In the genomic region with DNA sequence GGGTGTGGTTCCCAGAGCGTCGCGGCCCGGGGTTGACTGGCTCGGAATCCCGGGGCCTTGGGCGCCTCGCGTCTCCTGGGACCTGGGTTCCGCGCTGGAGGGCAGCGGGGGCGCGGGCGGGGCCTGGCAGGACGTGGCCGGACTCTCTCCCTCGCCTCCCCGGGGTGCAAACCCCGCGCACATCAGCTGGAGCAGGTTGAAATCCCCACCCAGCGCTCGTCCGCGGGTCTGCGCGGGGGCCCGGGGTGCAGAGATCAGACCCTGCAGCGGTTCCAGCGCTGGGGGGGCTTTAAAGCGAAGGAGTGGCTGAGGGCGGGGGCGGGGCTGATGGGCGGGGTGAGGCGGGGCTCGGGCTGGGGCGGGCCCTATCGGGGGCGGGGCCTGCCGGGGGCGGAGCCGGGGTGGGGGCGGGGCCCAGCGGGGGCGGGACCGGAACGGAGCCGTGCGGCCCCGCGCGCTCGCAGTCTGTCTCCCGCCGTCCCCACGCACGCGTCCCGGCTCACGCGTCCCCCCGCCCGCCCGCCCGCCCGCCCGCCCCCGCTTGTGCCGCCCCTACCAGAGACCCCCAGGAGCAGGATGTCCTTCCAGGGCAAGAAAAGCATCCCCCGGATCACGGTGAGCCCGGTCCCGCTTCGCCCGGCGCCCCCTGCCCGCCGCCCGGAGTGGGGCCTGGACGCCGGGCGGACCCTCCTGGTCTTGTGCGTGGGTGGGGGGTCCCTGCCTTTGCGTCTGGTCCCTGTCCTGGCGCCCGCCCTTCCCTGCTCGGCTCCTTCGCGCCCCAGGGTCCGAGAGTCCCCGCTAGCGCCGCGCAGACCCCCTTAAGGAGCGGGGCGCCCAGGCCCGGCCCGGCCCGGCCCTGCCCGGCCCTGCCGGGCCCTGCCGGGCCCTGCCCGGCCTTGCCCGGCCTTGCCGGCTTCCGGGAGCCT, we compare ENCODE assay signal across 8 cellular contexts. TPM values are rescaled to one million over a fixed set of nuclear protein-coding genes. Genes with fewer than 3 reads are reported as not detected.
DNase-seq lines count a peak whose midpoint lies in the region; ATAC-seq lines count a peak whose summit lies in the region.

A gene (plus strand): TSS at position 461 of the 926 bp plus-strand sequence. CDS start 116 bp downstream, at position 577.

- H3K27me3 Mint-ChIP-seq in activated T-helper 1 cell treated with anti-CD3 and anti-CD28 coated beads, Interleukin-12 subunit alpha, Interleukin-12 subunit beta, Interleukin-2, Interleukin-4 antibody, amounts not matched to agents 30 ng/mL and 10 ng/mL and 1 ng/mL, durations not matched to agents 14 hours and 24 hours and 36 hours (ENCODE audit: insufficient read depth): peaks cover 31% of the 10 kb centered on the region

- peak; percentile 66 for DNase-seq in Ammon's horn (ENCODE audit: low spot score)
- peak; percentile 16 for DNase-seq in activated T-helper 1 cell treated with anti-CD3 and anti-CD28 coated beads, Interleukin-12 subunit alpha, Interleukin-12 subunit beta, Interleukin-2, Interleukin-4 antibody, amounts not matched to agents 30 ng/mL and 10 ng/mL and 1 ng/mL, durations not matched to agents 14 hours and 24 hours and 36 hours (ENCODE audit: low spot score)
- no peak for DNase-seq in left cardiac atrium
- no peak for DNase-seq in sciatic nerve (ENCODE audit: low spot score)
- no peak for DNase-seq in NCI-H510A (lab: John Stamatoyannopoulos, UW)
- no peak for DNase-seq in NCI-H2107 treated with DMSO at 0.1 percent for 48 hours (lab: John Stamatoyannopoulos, UW; ENCODE audit: unreplicated experiment)

- no peak within 1 kb of the TSS for H3K27ac Mint-ChIP-seq in activated T-helper 1 cell treated with anti-CD3 and anti-CD28 coated beads, Interleukin-12 subunit alpha, Interleukin-12 subunit beta, Interleukin-2, Interleukin-4 antibody, amounts not matched to agents 30 ng/mL and 10 ng/mL and 1 ng/mL, durations not matched to agents 14 hours and 24 hours and 36 hours

- H3K4me1 Mint-ChIP-seq in activated T-helper 1 cell treated with anti-CD3 and anti-CD28 coated beads, Interleukin-12 subunit alpha, Interleukin-12 subunit beta, Interleukin-2, Interleukin-4 antibody, amounts not matched to agents 30 ng/mL and 10 ng/mL and 1 ng/mL, durations not matched to agents 14 hours and 24 hours and 36 hours (ENCODE audit: low read depth): no peaks in the 10 kb centered on the region

- peak within 1 kb of the TSS; percentile 71 for H3K4me3 Mint-ChIP-seq in activated T-helper 1 cell treated with anti-CD3 and anti-CD28 coated beads, Interleukin-12 subunit alpha, Interleukin-12 subunit beta, Interleukin-2, Interleukin-4 antibody, amounts not matched to agents 30 ng/mL and 10 ng/mL and 1 ng/mL, durations not matched to agents 14 hours and 24 hours and 36 hours

- H3K36me3 Mint-ChIP-seq in activated T-helper 1 cell treated with anti-CD3 and anti-CD28 coated beads, Interleukin-12 subunit alpha, Interleukin-12 subunit beta, Interleukin-2, Interleukin-4 antibody, amounts not matched to agents 30 ng/mL and 10 ng/mL and 1 ng/mL, durations not matched to agents 14 hours and 24 hours and 36 hours (ENCODE audit: low read depth): peaks cover 9% of the 10 kb centered on the region

- H3K9me3 Mint-ChIP-seq in activated T-helper 1 cell treated with anti-CD3 and anti-CD28 coated beads, Interleukin-12 subunit alpha, Interleukin-12 subunit beta, Interleukin-2, Interleukin-4 antibody, amounts not matched to agents 30 ng/mL and 10 ng/mL and 1 ng/mL, durations not matched to agents 14 hours and 24 hours and 36 hours: no peaks in the 10 kb centered on the region

- intact Hi-C loops in activated T-helper 1 cell treated with anti-CD3 and anti-CD28 coated beads, Interleukin-12 subunit alpha, Interleukin-12 subunit beta, Interleukin-2, Interleukin-4 antibody, amounts not matched to agents 30 ng/mL and 10 ng/mL and 1 ng/mL, durations not matched to agents 14 hours and 24 hours and 36 hours (cut with micrococcal nuclease): loop anchor here (1.0 to 10.0 kb wide), 6 partner anchors 24 to 1188 kb away; a partner anchor contains a TSS
- intact Hi-C loops in left cardiac atrium (cut with DNase I) (no loop called here), sciatic nerve (cut with DNase I) (no loop called here)

- ATAC-seq in HG02884 (IDR thresholded peaks at IDR 0.05; ENCODE audit: unreplicated experiment) (peak; percentile 38), left cardiac atrium (peak; percentile 70 to 84), sciatic nerve (peak; percentile 54), GM19324 (IDR thresholded peaks at IDR 0.05; ENCODE audit: low FRiP score, unreplicated experiment) (no peak)

RNA-seq across cellular contexts. Expression of the gene that starts here (rescaled TPM):
- total RNA-seq in activated T-helper 1 cell treated with anti-CD3 and anti-CD28 coated beads, Interleukin-12 subunit alpha, Interleukin-12 subunit beta, Interleukin-2, Interleukin-4 antibody, amounts not matched to agents 30 ng/mL and 10 ng/mL and 1 ng/mL, durations not matched to agents 14 hours and 24 hours and 36 hours: 24.1 and 24.7 TPM in 2 replicates
- total RNA-seq in left cardiac atrium: 1 to 10 TPM; 1.4 to 9.9 TPM
- total RNA-seq in sciatic nerve: 0.31 TPM

Comparison
In these comparisons a context has a peak if more than half of its experiments do, and no peak if none do; other contexts are left out.
1. Peak in ATAC-seq in sciatic nerve; RNA of the gene not detected or under 1 TPM.
2. DNase-seq: peak in Ammon's horn (single experiment) and activated T-helper 1 cell treated with anti-CD3 and anti-CD28 coated beads, Interleukin-12 subunit alpha, Interleukin-12 subunit beta, Interleukin-2, Interleukin-4 antibody, amounts not matched to agents 30 ng/mL and 10 ng/mL and 1 ng/mL, durations not matched to agents 14 hours and 24 hours and 36 hours (single experiment); none in left cardiac atrium (single experiment), sciatic nerve (single experiment), NCI-H510A (single experiment) and NCI-H2107 treated with DMSO at 0.1 percent for 48 hours (single experiment).